16 cellular contexts compared by ENCODE assay signal in genomic region chr22:20324139-20324516, GRCh38. TPM values are rescaled to one million over a fixed set of nuclear protein-coding genes. Genes with fewer than 3 reads are reported as not detected.
DNase-seq lines count a peak whose midpoint lies in the region; ATAC-seq, FAIRE-seq and TF ChIP-seq lines count a peak whose summit lies in the region.
"Had no signal": no experiment of that assay in that cellular context is flagged by ENCODE, and none has a peak within 500 bp of the region (broad histone marks: within the 10 kb centered on the region; RNA-seq: fewer than 3 reads in every experiment).

No MANE protein-coding gene starts in this region.

- H3K27ac Mint-ChIP-seq in activated T-cell treated with anti-CD3 and anti-CD28 coated beads, Interleukin-2, amount 50 U/mL, for 72 hours: peak overlapping the region; percentile 89
- H3K27ac Mint-ChIP-seq in naive thymus-derived CD4-positive, alpha-beta T cell: peak overlapping the region; percentile 66 to 95 (median 89)
- H3K27ac Mint-ChIP-seq: dendritic cell treated with granulocyte-macrophage colony-stimulating factor and Interleukin-4, amounts not matched to agents 40 ng/mL and 50 ng/mL, for 4 days had no signal

- no TSS peak for BruUV-seq in HepG2 (replicated peaks; lab: Mats Ljungman, UMichigan)

- H3K36me3 Mint-ChIP-seq in activated T-cell treated with anti-CD3 and anti-CD28 coated beads, Interleukin-2, amount 50 U/mL, for 72 hours (ENCODE audit: insufficient read depth in 2 of 2): peaks cover 1 to 2% of the 10 kb centered on the region in 2 donors
- peaks cover 0 to 7% (median 0%) of the 10 kb centered on the region in 5 donors for H3K36me3 Mint-ChIP-seq in naive thymus-derived CD4-positive, alpha-beta T cell

- no peak for TF ChIP-seq CTCF in HepG2 (CRISPR knock-in tag; IDR thresholded peaks at IDR 0.05)
- TF ChIP-seq CTCF in right lobe of liver (IDR thresholded peaks at IDR 0.05): no peak
- no peak for TF ChIP-seq CTCF in gastrocnemius medialis (IDR thresholded peaks at IDR 0.05 in 4 of 5, conservative IDR thresholded peaks at IDR 0.05 in 1 of 5)

- H3K27ac ChIP-seq in HepG2 (ENCODE audit: extremely low read length, insufficient read depth, low read length): no peak overlapping the region
- no peak overlapping the region for H3K27ac ChIP-seq in right lobe of liver
- H3K27ac ChIP-seq in naive thymus-derived CD4-positive, alpha-beta T cell (ENCODE audit: low read depth, low read length): peak overlapping the region; percentile 35
- no peak overlapping the region for H3K27ac ChIP-seq in gastrocnemius medialis
- H3K27ac ChIP-seq: sigmoid colon had no signal

- DNase-seq in HepG2 (ENCODE audit: low spot score): peak; percentile 0
- DNase-seq in right lobe of liver: no peak
- DNase-seq in activated T-cell treated with anti-CD3 and anti-CD28 coated beads, Interleukin-2, amount 50 U/mL, for 72 hours: peak; percentile 52 to 67
- peak in 6 of 9 donors; percentile 41 to 60 (median 48) for DNase-seq in naive thymus-derived CD4-positive, alpha-beta T cell
- DNase-seq in ureter (ENCODE audit: low spot score): peak; percentile 6
- DNase-seq in anterior cingulate cortex (lab: John Stamatoyannopoulos, UW): no peak
- DNase-seq in glomerular visceral epithelial cell (ENCODE audit: extremely low spot score): no peak
- no peak for DNase-seq in gastrocnemius medialis
- DNase-seq: DMS79 treated with DMSO at 0.1 percent for 48 hours, NCI-H1092, NCI-H510A, sigmoid colon had no signal

- no peaks in the 10 kb centered on the region for H3K79me2 ChIP-seq in HepG2 (ENCODE audit: insufficient read depth, low read length)

- ATAC-seq in HepG2 (no peak), right lobe of liver (no peak), gastrocnemius medialis (no peak)
- ATAC-seq in activated T-cell treated with anti-CD3 and anti-CD28 coated beads, Interleukin-2, amount 50 U/mL, for 72 hours (replicated peaks in 1 of 2): peak; percentile 65 to 69
- no peak for ATAC-seq in naive thymus-derived CD4-positive, alpha-beta T cell

- H3K9me3 Mint-ChIP-seq in activated T-cell treated with anti-CD3 and anti-CD28 coated beads, Interleukin-2, amount 50 U/mL, for 72 hours: no peaks in the 10 kb centered on the region
- peaks cover 0 to 4% (median 0%) of the 10 kb centered on the region in 11 donors for H3K9me3 Mint-ChIP-seq in naive thymus-derived CD4-positive, alpha-beta T cell
- H3K9me3 Mint-ChIP-seq: dendritic cell treated with granulocyte-macrophage colony-stimulating factor and Interleukin-4, amounts not matched to agents 40 ng/mL and 50 ng/mL, for 4 days had no signal

- H3K27me3 ChIP-seq in HepG2 (ENCODE audit: control insufficient read depth in 1 of 2, insufficient read depth in 2 of 2, low read length in 2 of 2) (no peaks in the 10 kb centered on the region; a peak in 1 of 5 replicates), right lobe of liver (no peaks in the 10 kb centered on the region), gastrocnemius medialis (no peaks in the 10 kb centered on the region)
- no peaks in the 10 kb centered on the region for H3K27me3 ChIP-seq in naive thymus-derived CD4-positive, alpha-beta T cell (ENCODE audit: control insufficient read depth in 2 of 2, insufficient read depth in 2 of 2, low read length in 2 of 2)
- H3K27me3 ChIP-seq: sigmoid colon had no signal

- H3K4me3 Mint-ChIP-seq in activated T-cell treated with anti-CD3 and anti-CD28 coated beads, Interleukin-2, amount 50 U/mL, for 72 hours: peak overlapping the region; percentile 75 to 86
- peak overlapping the region in 9 of 10 donors; percentile 2 to 82 (median 46) for H3K4me3 Mint-ChIP-seq in naive thymus-derived CD4-positive, alpha-beta T cell
- H3K4me3 Mint-ChIP-seq: dendritic cell treated with granulocyte-macrophage colony-stimulating factor and Interleukin-4, amounts not matched to agents 40 ng/mL and 50 ng/mL, for 4 days had no signal

- no peak overlapping the region for H3K4me2 ChIP-seq in HepG2 (ENCODE audit: low read depth, low read length)

- no peak overlapping the region for H2AFZ ChIP-seq in HepG2 (ENCODE audit: low read length)

- H3K9me3 ChIP-seq in HepG2 (ENCODE audit: low read length) (no peaks in the 10 kb centered on the region), right lobe of liver (no peaks in the 10 kb centered on the region), gastrocnemius medialis (no peaks in the 10 kb centered on the region)
- no peaks in the 10 kb centered on the region for H3K9me3 ChIP-seq in naive thymus-derived CD4-positive, alpha-beta T cell (ENCODE audit: control insufficient read depth in 2 of 3, low read length in 3 of 3)
- H3K9me3 ChIP-seq: HAP-1, sigmoid colon had no signal

- TF ChIP-seq POLR2A in HepG2 (IDR thresholded peaks at IDR 0.05; ENCODE audit: insufficient read depth in 1 of 2, low read depth in 2 of 2, low read length in 2 of 2) (no peak), right lobe of liver (IDR thresholded peaks at IDR 0.05) (no peak), gastrocnemius medialis (IDR thresholded peaks at IDR 0.05) (no peak)

- no peaks in the 10 kb centered on the region for H3K27me3 Mint-ChIP-seq in activated T-cell treated with anti-CD3 and anti-CD28 coated beads, Interleukin-2, amount 50 U/mL, for 72 hours (ENCODE audit: low read depth)
- H3K27me3 Mint-ChIP-seq in naive thymus-derived CD4-positive, alpha-beta T cell: no peaks in the 10 kb centered on the region

- no peak overlapping the region for H3K9ac ChIP-seq in HepG2 (ENCODE audit: insufficient read depth, low read depth, low read length)

- CTCF ChIA-PET in HepG2 (lab: Yijun Ruan, JAX; ENCODE audit: low intra/inter-chr PET ratio, low total read pairs): no interaction called here
- CTCF ChIA-PET in naive thymus-derived CD4-positive, alpha-beta T cell (lab: Charles Lee): interaction anchor here (0.6 kb wide), 1 partner anchor 233 kb away, joined by 3 read pairs; no protein-coding TSS in a partner anchor

- in situ Hi-C loops in HepG2 (cut with HindIII; ENCODE audit: extremely low pct_ligation_motif_present, low pct_unique_long_range_greater_than_20kb): no loop called here
- in situ Hi-C loops in gastrocnemius medialis (cut with MboI; ENCODE audit: low sequenced_read_pairs in 4 of 4): no loop called here

- H3K36me3 ChIP-seq in HepG2 (replicated peaks in 1 of 2; ENCODE audit: control insufficient read depth in 1 of 2, insufficient read depth in 2 of 2, low read length in 2 of 2) (no peaks in the 10 kb centered on the region), right lobe of liver (no peaks in the 10 kb centered on the region), gastrocnemius medialis (no peaks in the 10 kb centered on the region)
- peaks cover 0 to 9% (median 0%) of the 10 kb centered on the region in 3 experiments for H3K36me3 ChIP-seq in naive thymus-derived CD4-positive, alpha-beta T cell (ENCODE audit: control insufficient read depth in 2 of 3, insufficient read depth in 3 of 3, low read length in 3 of 3)
- H3K36me3 ChIP-seq: HAP-1, sigmoid colon had no signal

- intact Hi-C loops in HepG2 (cut with micrococcal nuclease; ENCODE audit: unreplicated experiment) (no loop called here), right lobe of liver (cut with DNase I) (no loop called here), gastrocnemius medialis (cut with DNase I; ENCODE audit: low total_unique reads) (loop anchor here (10.0 kb wide), 1 partner anchor 171 kb away; the partner anchor contains the start of gene KLHL22)
- intact Hi-C loops in naive thymus-derived CD4-positive, alpha-beta T cell (cut with micrococcal nuclease): loop anchor here (5.0 to 10.0 kb wide), 3 partner anchors 171 to 381 kb away; partner anchors contain the start of genes KLHL22 (in 1 of the 2) and MED15 (in 1 of the 2)

- no peak for TF ChIP-seq EP300 in HepG2 (IDR thresholded peaks at IDR 0.05; ENCODE audit: low read depth in 2 of 2, low read length in 2 of 2)
- TF ChIP-seq EP300 in HepG2 (CRISPR knock-in tag; IDR thresholded peaks at IDR 0.05; ENCODE audit: borderline replicate concordance): no peak

- POLR2A ChIA-PET in HepG2 (lab: Yijun Ruan, JAX): no interaction called here
- POLR2A ChIA-PET in naive thymus-derived CD4-positive, alpha-beta T cell (lab: Charles Lee): no interaction called here

- no peak overlapping the region for H3K4me3 ChIP-seq in HepG2 (replicated peaks in 1 of 3; ENCODE audit: insufficient read depth in 1 of 3, low read depth in 2 of 3, low read length in 3 of 3)
- H3K4me3 ChIP-seq in right lobe of liver: no peak overlapping the region
- no peak overlapping the region for H3K4me3 ChIP-seq in naive thymus-derived CD4-positive, alpha-beta T cell (ENCODE audit: low read length)
- H3K4me3 ChIP-seq in gastrocnemius medialis: no peak overlapping the region
- H3K4me3 ChIP-seq: HAP-1, sigmoid colon had no signal

- no peak for TF ChIP-seq RAD21 in HepG2 (CRISPR knock-in tag; IDR thresholded peaks at IDR 0.05)

- 58% methylated on average over 5 of the region's 5 CpGs for WGBS in HepG2 (ENCODE audit: low lambda C conversion rate)
- WGBS in right lobe of liver (ENCODE audit: insufficient coverage, low coverage, low lambda C conversion rate, missing lambda C conversion rate): 77% methylated on average over 5 of the region's 5 CpGs

- H4K20me1 ChIP-seq in HepG2 (ENCODE audit: insufficient read depth, low read length): no peaks in the 10 kb centered on the region

- FAIRE-seq in HepG2 (lab: Jason Lieb, UNC): no peak
- FAIRE-seq: HTR-8/SVneo, keratinocyte had no signal

- H3K4me1 ChIP-seq in HepG2 (ENCODE audit: insufficient read depth, low read length) (peaks cover 33% of the 10 kb centered on the region), right lobe of liver (peaks cover 0 to 9% (median under 1%) of the 10 kb centered on the region in 4 donors), gastrocnemius medialis (peaks cover 3 to 13% of the 10 kb centered on the region in 2 donors)
- peaks cover 10 to 28% of the 10 kb centered on the region in 2 donors for H3K4me1 ChIP-seq in naive thymus-derived CD4-positive, alpha-beta T cell (ENCODE audit: control insufficient read depth in 2 of 2, insufficient read depth in 2 of 2, low read length in 2 of 2)
- H3K4me1 ChIP-seq: HAP-1 had no signal

- peaks cover 58% of the 10 kb centered on the region for H3K4me1 Mint-ChIP-seq in activated T-cell treated with anti-CD3 and anti-CD28 coated beads, Interleukin-2, amount 50 U/mL, for 72 hours (ENCODE audit: low read depth)
- peaks cover 26 to 56% (median 49%) of the 10 kb centered on the region in 7 donors for H3K4me1 Mint-ChIP-seq in naive thymus-derived CD4-positive, alpha-beta T cell

RNA-seq across cellular contexts. Expression of gene DGCR6L, which starts 4.3 kb away (rescaled TPM):
- total RNA-seq in HepG2 (2016; rRNA removed; fragmentation: Illumina TruSeq; extraction: Trizol): 28.6 and 35.3 TPM in 2 replicates
- total RNA-seq in HepG2 (2016; cell fraction: cytosol; rRNA removed; fragmentation: Illumina TruSeq; extraction: Trizol; ENCODE audit: low read depth): 183 and 197 TPM in 2 replicates
- 29.9 and 35.6 TPM in 2 replicates for total RNA-seq in HepG2 (2016; cell fraction: insoluble cytoplasmic fraction; rRNA removed; fragmentation: Illumina TruSeq; extraction: Trizol)
- 126 and 141 TPM in 2 replicates for total RNA-seq in HepG2 (2016; cell fraction: membrane; rRNA removed; fragmentation: Illumina TruSeq; extraction: Trizol)
- total RNA-seq in HepG2 (2016; cell fraction: nucleus; rRNA removed; fragmentation: Illumina TruSeq; extraction: Trizol): 12.8 and 14.2 TPM in 2 replicates
- polyA plus RNA-seq in HepG2 (2011; rRNA removed): 17.5 and 21.0 TPM in 2 replicates
- polyA plus RNA-seq in HepG2 (2011; cell fraction: cytosol; rRNA removed): 19.5 and 31.1 TPM in 2 replicates
- polyA plus RNA-seq in HepG2 (2011; cell fraction: nucleus; rRNA removed): 16.0 and 19.9 TPM in 2 replicates
- polyA plus RNA-seq in HepG2 (2012): 11.2 and 14.4 TPM in 2 replicates
- polyA plus RNA-seq in HepG2 (2016; cell fraction: cytosol; fragmentation: Illumina TruSeq; extraction: Trizol; ENCODE audit: low read depth): 265 and 266 TPM in 2 replicates
- 34.5 and 37.0 TPM in 2 replicates for polyA plus RNA-seq in HepG2 (2016; cell fraction: insoluble cytoplasmic fraction; fragmentation: Illumina TruSeq; extraction: Trizol; ENCODE audit: low read depth)
- polyA plus RNA-seq in HepG2 (2016; cell fraction: membrane; fragmentation: Illumina TruSeq; extraction: Trizol; ENCODE audit: low read depth): 152 and 154 TPM in 2 replicates
- 28.6 and 30.7 TPM in 2 replicates for polyA plus RNA-seq in HepG2 (2016; cell fraction: nucleus; fragmentation: Illumina TruSeq; extraction: Trizol; ENCODE audit: insufficient read depth, low read depth)
- 13.0 and 13.4 TPM in 2 replicates for polyA minus RNA-seq in HepG2 (2011; rRNA and poly(A)+ RNA removed; ENCODE audit: low replicate concordance)
- 6.3 and 8.1 TPM in 2 replicates for polyA minus RNA-seq in HepG2 (2011; cell fraction: cytosol; rRNA and poly(A)+ RNA removed)
- 3.0 and 4.2 TPM in 2 replicates for polyA minus RNA-seq in HepG2 (2011; cell fraction: nucleus; rRNA and poly(A)+ RNA removed)
- 10 to 100 TPM; 32.6 to 79.9 (median 50.9) TPM for total RNA-seq in right lobe of liver
- total RNA-seq in activated T-cell treated with anti-CD3 and anti-CD28 coated beads, Interleukin-2, amount 50 U/mL, for 72 hours: 10 to 100 TPM; 23.3 to 31.8 TPM
- 10 to 100 TPM; 29.4 to 55.3 (median 43.7) TPM for total RNA-seq in naive thymus-derived CD4-positive, alpha-beta T cell
- 100 to 1,000 TPM; 115 to 158 TPM for polyA plus RNA-seq in naive thymus-derived CD4-positive, alpha-beta T cell
- total RNA-seq in ureter: 31.4 TPM
- 100 to 1,000 TPM in 1 of 4 donors, 10 to 100 TPM in 3; 43.5 to 105 (median 67.5) TPM for total RNA-seq in gastrocnemius medialis

RNA-seq across cellular contexts. Expression of gene RTN4R, which starts 56.0 kb away (rescaled TPM):
- total RNA-seq in HepG2 (2016; rRNA removed; fragmentation: Illumina TruSeq; extraction: Trizol): 0.11 and 0.22 TPM in 2 replicates
- 0.20 and 0.35 TPM in 2 replicates for total RNA-seq in HepG2 (2016; cell fraction: cytosol; rRNA removed; fragmentation: Illumina TruSeq; extraction: Trizol; ENCODE audit: low read depth)
- total RNA-seq in HepG2 (2016; cell fraction: insoluble cytoplasmic fraction; rRNA removed; fragmentation: Illumina TruSeq; extraction: Trizol): 0.10 and 0.35 TPM in 2 replicates
- total RNA-seq in HepG2 (2016; cell fraction: membrane; rRNA removed; fragmentation: Illumina TruSeq; extraction: Trizol): 0.49 and 0.93 TPM in 2 replicates
- total RNA-seq in HepG2 (2016; cell fraction: nucleus; rRNA removed; fragmentation: Illumina TruSeq; extraction: Trizol): 0.65 TPM in 1 of 2 replicates, not detected in the other
- polyA plus RNA-seq in HepG2 (2011; rRNA removed): 0.54 and 0.77 TPM in 2 replicates
- polyA plus RNA-seq in HepG2 (2011; cell fraction: cytosol; rRNA removed): 0.36 and 1.4 TPM in 2 replicates
- 0.54 and 1.4 TPM in 2 replicates for polyA plus RNA-seq in HepG2 (2011; cell fraction: nucleus; rRNA removed)
- polyA plus RNA-seq in HepG2 (2012): 0.07 and 0.17 TPM in 2 replicates
- polyA plus RNA-seq in HepG2 (2016; cell fraction: cytosol; fragmentation: Illumina TruSeq; extraction: Trizol; ENCODE audit: low read depth): 0.42 and 0.51 TPM in 2 replicates
- 0.57 and 0.67 TPM in 2 replicates for polyA plus RNA-seq in HepG2 (2016; cell fraction: insoluble cytoplasmic fraction; fragmentation: Illumina TruSeq; extraction: Trizol; ENCODE audit: low read depth)
- 0.86 and 1.3 TPM in 2 replicates for polyA plus RNA-seq in HepG2 (2016; cell fraction: membrane; fragmentation: Illumina TruSeq; extraction: Trizol; ENCODE audit: low read depth)
- polyA plus RNA-seq in HepG2 (2016; cell fraction: nucleus; fragmentation: Illumina TruSeq; extraction: Trizol; ENCODE audit: insufficient read depth, low read depth): 0.70 and 1.5 TPM in 2 replicates
- 2.3 and 4.0 TPM in 2 replicates for polyA minus RNA-seq in HepG2 (2011; rRNA and poly(A)+ RNA removed; ENCODE audit: low replicate concordance)
- 0.99 and 1.4 TPM in 2 replicates for polyA minus RNA-seq in HepG2 (2011; cell fraction: cytosol; rRNA and poly(A)+ RNA removed)
- polyA minus RNA-seq in HepG2 (2011; cell fraction: nucleus; rRNA and poly(A)+ RNA removed): not detected in 2 replicates
- 10 to 100 TPM in 2 of 6 experiments, 1 to 10 TPM in 4; 3.0 to 12.4 (median 8.5) TPM for total RNA-seq in right lobe of liver
- 1 to 10 TPM; 1.4 to 1.5 TPM for total RNA-seq in activated T-cell treated with anti-CD3 and anti-CD28 coated beads, Interleukin-2, amount 50 U/mL, for 72 hours
- total RNA-seq in naive thymus-derived CD4-positive, alpha-beta T cell: 1 to 10 TPM in 4 of 5 experiments, under 1 TPM in 1; 0.98 to 2.7 (median 1.8) TPM
- polyA plus RNA-seq in naive thymus-derived CD4-positive, alpha-beta T cell: 1 to 10 TPM; 2.2 to 2.9 TPM
- 1.3 TPM for total RNA-seq in ureter
- total RNA-seq in gastrocnemius medialis: under 1 TPM in 2 of 4 donors, not detected in 2; 0.29 to 0.75 TPM

Comparison
In these comparisons a context has a peak if more than half of its experiments do, and no peak if none do; other contexts are left out.
1. DNase-seq: peak in HepG2 (single experiment), activated T-cell treated with anti-CD3 and anti-CD28 coated beads, Interleukin-2, amount 50 U/mL, for 72 hours (2 of 2), naive thymus-derived CD4-positive, alpha-beta T cell (6 of 9) and ureter (single experiment); none in right lobe of liver (0 of 3), anterior cingulate cortex (0 of 58), glomerular visceral epithelial cell (single experiment) and gastrocnemius medialis (0 of 2).
2. ATAC-seq: peak in activated T-cell treated with anti-CD3 and anti-CD28 coated beads, Interleukin-2, amount 50 U/mL, for 72 hours (2 of 2); none in HepG2 (single experiment), right lobe of liver (0 of 4), naive thymus-derived CD4-positive, alpha-beta T cell (single experiment) and gastrocnemius medialis (0 of 2).
3. intact Hi-C loops: an anchor here in naive thymus-derived CD4-positive, alpha-beta T cell (5.0 to 10.0 kb wide) and gastrocnemius medialis (10.0 kb wide); none called in HepG2 and right lobe of liver.